In the genomic region with DNA sequence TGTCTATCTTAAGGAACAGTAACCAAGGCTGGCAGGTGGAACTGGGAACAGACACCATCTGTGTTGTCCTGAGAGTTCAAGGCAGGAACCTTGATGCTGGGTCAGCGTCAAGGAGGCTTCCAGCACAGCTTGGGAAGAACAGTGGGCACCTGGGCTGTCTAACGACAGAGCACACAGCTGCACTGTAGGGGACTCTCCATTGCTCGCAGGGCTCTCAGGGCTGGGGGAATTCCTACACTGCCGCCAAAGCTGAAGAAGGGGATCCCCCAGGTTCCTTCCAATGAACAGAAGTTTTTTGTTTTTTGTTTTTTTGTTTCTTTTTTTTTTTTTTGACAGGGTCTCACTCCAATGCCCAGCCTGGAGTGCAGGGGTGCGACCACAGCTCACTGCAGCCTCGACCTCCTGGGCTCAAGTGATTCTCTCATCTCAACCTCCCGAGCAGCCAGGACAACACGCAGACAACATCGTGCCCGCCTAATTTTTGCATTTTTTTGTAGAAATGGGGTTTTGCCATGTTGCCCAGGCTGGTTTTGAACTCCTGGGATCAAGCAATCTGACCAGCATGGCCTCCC, we compare ENCODE assay signal across 9 cellular contexts.
DNase-seq lines count a peak whose midpoint lies in the region; ATAC-seq and TF ChIP-seq lines count a peak whose summit lies in the region.
"Had no signal": no experiment of that assay in that cellular context is flagged by ENCODE, and none has a peak within 500 bp of the region (broad histone marks: within the 10 kb centered on the region; RNA-seq: fewer than 3 reads in every experiment).

No MANE protein-coding gene starts in this region.

- peaks cover 69% of the 10 kb centered on the region for H3K4me1 Mint-ChIP-seq in activated T-helper 2 cell treated with anti-CD3 and anti-CD28 coated beads, Interferon-gamma antibody, Interleukin-2, Interleukin-4, amounts not matched to agents 10 μg/mL and 5 μg/mL and 100 μg/mL, durations not matched to agents 14 hours and 24 hours and 36 hours (ENCODE audit: low read depth)
- H3K4me1 Mint-ChIP-seq in Calu3 (ENCODE audit: low read depth, unreplicated experiment): no peaks in the 10 kb centered on the region

- no peaks in the 10 kb centered on the region for H3K9me3 Mint-ChIP-seq in activated T-helper 2 cell treated with anti-CD3 and anti-CD28 coated beads, Interferon-gamma antibody, Interleukin-2, Interleukin-4, amounts not matched to agents 10 μg/mL and 5 μg/mL and 100 μg/mL, durations not matched to agents 14 hours and 24 hours and 36 hours
- H3K9me3 Mint-ChIP-seq in Calu3 (ENCODE audit: low read depth, unreplicated experiment): no peaks in the 10 kb centered on the region

- DNase-seq in activated T-helper 2 cell treated with anti-CD3 and anti-CD28 coated beads, Interferon-gamma antibody, Interleukin-2, Interleukin-4, amounts not matched to agents 10 μg/mL and 5 μg/mL and 100 μg/mL, durations not matched to agents 14 hours and 24 hours and 36 hours (ENCODE audit: low spot score): no peak
- DNase-seq in Calu3 (no peak), COLO668 (lab: John Stamatoyannopoulos, UW; ENCODE audit: unreplicated experiment) (no peak), NCI-H2227 treated with DMSO at 0.1 percent for 48 hours (lab: John Stamatoyannopoulos, UW) (no peak), GM03348 (ENCODE audit: low spot score) (no peak)
- DNase-seq: NCI-H446 treated with DMSO at 0.1 percent for 48 hours had no signal

- BruUV-seq in Calu3 (replicated peaks; lab: Mats Ljungman, UMichigan): no TSS peak

- peaks cover 32% of the 10 kb centered on the region for H3K36me3 Mint-ChIP-seq in activated T-helper 2 cell treated with anti-CD3 and anti-CD28 coated beads, Interferon-gamma antibody, Interleukin-2, Interleukin-4, amounts not matched to agents 10 μg/mL and 5 μg/mL and 100 μg/mL, durations not matched to agents 14 hours and 24 hours and 36 hours (ENCODE audit: low read depth)
- H3K36me3 Mint-ChIP-seq in Calu3 (ENCODE audit: insufficient read depth, unreplicated experiment): peaks cover 18% of the 10 kb centered on the region

- CTCF ChIA-PET in Calu3 (lab: Charles Lee): no interaction called here

- peaks cover under 1% of the 10 kb centered on the region for H3K27me3 Mint-ChIP-seq in activated T-helper 2 cell treated with anti-CD3 and anti-CD28 coated beads, Interferon-gamma antibody, Interleukin-2, Interleukin-4, amounts not matched to agents 10 μg/mL and 5 μg/mL and 100 μg/mL, durations not matched to agents 14 hours and 24 hours and 36 hours (ENCODE audit: low read depth)
- no peaks in the 10 kb centered on the region for H3K27me3 Mint-ChIP-seq in Calu3 (ENCODE audit: unreplicated experiment)

- peak; percentile 47 for ATAC-seq in GM19397 (IDR thresholded peaks at IDR 0.05; ENCODE audit: unreplicated experiment)
- peak; percentile 56 for ATAC-seq in HG03045 (IDR thresholded peaks at IDR 0.05; ENCODE audit: unreplicated experiment)

- peak overlapping the region; percentile 85 for H3K27ac Mint-ChIP-seq in activated T-helper 2 cell treated with anti-CD3 and anti-CD28 coated beads, Interferon-gamma antibody, Interleukin-2, Interleukin-4, amounts not matched to agents 10 μg/mL and 5 μg/mL and 100 μg/mL, durations not matched to agents 14 hours and 24 hours and 36 hours
- no peak overlapping the region for H3K27ac Mint-ChIP-seq in Calu3 (ENCODE audit: unreplicated experiment)

- TF ChIP-seq CTCF in Calu3 (IDR thresholded peaks at IDR 0.05; ENCODE audit: unreplicated experiment): no peak

- peak; percentile 23 for TF ChIP-seq POLR2A in GM15510 (IDR thresholded peaks at IDR 0.05; ENCODE audit: borderline replicate concordance, extremely low read depth, insufficient read length)

- H3K4me3 Mint-ChIP-seq in activated T-helper 2 cell treated with anti-CD3 and anti-CD28 coated beads, Interferon-gamma antibody, Interleukin-2, Interleukin-4, amounts not matched to agents 10 μg/mL and 5 μg/mL and 100 μg/mL, durations not matched to agents 14 hours and 24 hours and 36 hours (ENCODE audit: low read depth): peak overlapping the region; percentile 28
- no peak overlapping the region for H3K4me3 Mint-ChIP-seq in Calu3 (ENCODE audit: low read depth, unreplicated experiment)

- intact Hi-C loops in activated T-helper 2 cell treated with anti-CD3 and anti-CD28 coated beads, Interferon-gamma antibody, Interleukin-2, Interleukin-4, amounts not matched to agents 10 μg/mL and 5 μg/mL and 100 μg/mL, durations not matched to agents 14 hours and 24 hours and 36 hours (cut with micrococcal nuclease): loop anchor here (1.0 to 10.0 kb wide), 2 partner anchors 48 to 481 kb away; partner anchors contain the start of genes ABITRAM and ELP1
- intact Hi-C loops in Calu3 (cut with micrococcal nuclease; ENCODE audit: unreplicated experiment): no loop called here
